In genomic region chr3:194955546-194955945, GRCh38 we compare ENCODE assay signal across 31 cellular contexts.
"Had no signal": no experiment of that assay in that cellular context is flagged by ENCODE, and none has a peak within 500 bp of the region (broad histone marks: within the 10 kb centered on the region; RNA-seq: fewer than 3 reads in every experiment).

No MANE protein-coding gene starts in this region.

- H3K79me2 ChIP-seq: parathyroid adenoma had no signal

- H3K27me3 ChIP-seq: ovary, right lobe of liver, suprapubic skin, testis, transverse colon, upper lobe of right lung, uterus had no signal

- H3K27ac Mint-ChIP-seq: natural killer cell treated with Interleukin-12 subunit alpha and Interleukin-12 subunit beta and Interleukin-15 and Interleukin-18, amount 100 ng/mL, for 72 hours; nephron progenitor cell; progenitor cell of endocrine pancreas; stimulated activated memory B cell treated with anti-CD40 and anti-IgM and Interleukin-4, amounts not matched to agents 10 μg/mL and 1 μg/mL and 100 μg/mL, for 72 hours; type B pancreatic cell had no signal

- H3K27me3 Mint-ChIP-seq: stimulated activated memory B cell treated with anti-CD40 and anti-IgM and Interleukin-4, amounts not matched to agents 10 μg/mL and 1 μg/mL and 100 μg/mL, for 72 hours; stimulated activated naive CD8-positive, alpha-beta T cell treated with anti-CD3 and anti-CD28 coated beads, Interleukin-15, amount 100 ng/mL, for 72 hours had no signal

- H3K9ac ChIP-seq: parathyroid adenoma had no signal

- H2AFZ ChIP-seq: parathyroid adenoma had no signal

- ATAC-seq: naive thymus-derived CD8-positive, alpha-beta T cell; natural killer cell treated with Interleukin-12 subunit alpha and Interleukin-12 subunit beta and Interleukin-15 and Interleukin-18, amount 100 ng/mL, for 72 hours; psoas muscle; right cardiac atrium; right lobe of liver; stimulated activated memory B cell treated with anti-CD40 and anti-IgM and Interleukin-4, amounts not matched to agents 10 μg/mL and 1 μg/mL and 100 μg/mL, for 72 hours; stimulated activated naive CD8-positive, alpha-beta T cell treated with anti-CD3 and anti-CD28 coated beads, Interleukin-15, amount 100 ng/mL, for 72 hours; stimulated activated naive CD8-positive, alpha-beta T cell treated with anti-CD3 and anti-CD28 coated beads, Interleukin-15, Interleukin-2, amounts not matched to agents 100 U/mL and 50 U/mL, for 24 hours; upper lobe of right lung had no signal

- DNase-seq: naive B cell; naive thymus-derived CD8-positive, alpha-beta T cell; nephron progenitor cell; occipital lobe; ovary; posterior cingulate gyrus; psoas muscle; right cardiac atrium; right lobe of liver; small intestine; stimulated activated CD4-positive, alpha-beta T cell treated with anti-CD3 and anti-CD28 coated beads, Interleukin-15, amount 100 ng/mL, for 24 hours; stimulated activated CD4-positive, alpha-beta T cell treated with anti-CD3 and anti-CD28 coated beads, Interleukin-2, amount 100 ng/mL, for 24 hours; stimulated activated CD4-positive, alpha-beta T cell treated with anti-CD3 and anti-CD28 coated beads, Interleukin-2, amount 100 ng/mL, for 48 hours; stimulated activated CD4-positive, alpha-beta T cell treated with anti-CD3 and anti-CD28 coated beads, Interleukin-4, amount 100 ng/mL, for 4 hours; stimulated activated CD8-positive, alpha-beta memory T cell treated with anti-CD3 and anti-CD28 coated beads, Interleukin-4, amount 100 ng/mL, for 48 hours; stimulated activated naive CD4-positive, alpha-beta T cell; stimulated activated naive CD8-positive, alpha-beta T cell treated with anti-CD3 and anti-CD28 coated beads, Interleukin-15, amount 100 ng/mL, for 72 hours; stimulated activated naive CD8-positive, alpha-beta T cell treated with anti-CD3 and anti-CD28 coated beads, Interleukin-15, Interleukin-2, amounts not matched to agents 100 U/mL and 50 U/mL, for 24 hours; substantia nigra; testis; tibial artery; transverse colon; upper lobe of right lung; uterus had no signal

- H3K9me3 ChIP-seq: ovary, psoas muscle, right lobe of liver, suprapubic skin, testis, tibial artery, transverse colon, upper lobe of right lung, uterus had no signal

- H3K4me3 Mint-ChIP-seq: natural killer cell treated with Interleukin-12 subunit alpha and Interleukin-12 subunit beta and Interleukin-15 and Interleukin-18, amount 100 ng/mL, for 72 hours; nephron progenitor cell; neural crest cell; stimulated activated memory B cell treated with anti-CD40 and anti-IgM and Interleukin-4, amounts not matched to agents 10 μg/mL and 1 μg/mL and 100 μg/mL, for 72 hours; stimulated activated naive CD8-positive, alpha-beta T cell treated with anti-CD3 and anti-CD28 coated beads, Interleukin-15, amount 100 ng/mL, for 72 hours; type B pancreatic cell had no signal

- H3K36me3 Mint-ChIP-seq: naive B cell; naive thymus-derived CD8-positive, alpha-beta T cell; natural killer cell treated with Interleukin-12 subunit alpha and Interleukin-12 subunit beta and Interleukin-15 and Interleukin-18, amount 100 ng/mL, for 72 hours; stimulated activated memory B cell treated with anti-CD40 and anti-IgM and Interleukin-4, amounts not matched to agents 10 μg/mL and 1 μg/mL and 100 μg/mL, for 72 hours; type B pancreatic cell had no signal

- H3K36me3 ChIP-seq: ovary, right lobe of liver, suprapubic skin, tibial artery, transverse colon, upper lobe of right lung, uterus had no signal

- H3K27ac ChIP-seq: ovary, parathyroid adenoma, psoas muscle, right lobe of liver, suprapubic skin, testis, tibial artery, transverse colon, upper lobe of right lung, uterus had no signal

- H3K9me3 Mint-ChIP-seq: naive B cell; naive thymus-derived CD8-positive, alpha-beta T cell; natural killer cell treated with Interleukin-12 subunit alpha and Interleukin-12 subunit beta and Interleukin-15 and Interleukin-18, amount 100 ng/mL, for 72 hours; nephron progenitor cell; neural crest cell; stimulated activated memory B cell treated with anti-CD40 and anti-IgM and Interleukin-4, amounts not matched to agents 10 μg/mL and 1 μg/mL and 100 μg/mL, for 72 hours; stimulated activated naive CD8-positive, alpha-beta T cell treated with anti-CD3 and anti-CD28 coated beads, Interleukin-15, amount 100 ng/mL, for 72 hours; type B pancreatic cell had no signal

- H3K4me3 ChIP-seq: ovary, psoas muscle, right lobe of liver, suprapubic skin, testis, tibial artery, transverse colon, upper lobe of right lung, uterus had no signal

- H3K4me1 Mint-ChIP-seq: stimulated activated memory B cell treated with anti-CD40 and anti-IgM and Interleukin-4, amounts not matched to agents 10 μg/mL and 1 μg/mL and 100 μg/mL, for 72 hours; stimulated activated naive CD8-positive, alpha-beta T cell treated with anti-CD3 and anti-CD28 coated beads, Interleukin-15, amount 100 ng/mL, for 72 hours had no signal

- H3K4me1 ChIP-seq: parathyroid adenoma, right lobe of liver, testis, tibial artery, uterus had no signal
